In the genomic region with DNA sequence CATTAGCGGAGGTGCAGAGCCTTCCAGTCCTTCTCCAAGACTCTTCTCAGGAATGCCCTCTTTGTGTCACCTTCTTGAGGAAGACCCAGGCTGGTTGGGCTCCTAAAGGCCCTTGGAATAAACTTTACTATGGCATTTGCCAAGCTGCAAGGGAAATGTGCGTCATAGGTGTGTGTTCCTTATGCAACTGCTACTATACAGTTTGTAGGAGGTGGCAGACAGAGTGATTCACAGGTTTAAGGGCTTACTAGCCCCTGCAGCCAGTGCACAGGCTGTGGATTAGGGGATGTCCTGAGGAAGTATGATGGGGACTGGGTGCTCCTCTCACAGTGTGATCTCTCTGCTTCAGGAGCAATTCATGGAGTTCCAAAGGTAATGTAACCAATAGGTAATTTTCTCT, we compare ENCODE assay signal across 23 cellular contexts.
"Had no signal": no experiment of that assay in that cellular context is flagged by ENCODE, and none has a peak within 500 bp of the region (broad histone marks: within the 10 kb centered on the region; RNA-seq: fewer than 3 reads in every experiment).

No MANE protein-coding gene starts in this region.

- H3K79me2 ChIP-seq: hepatocyte, parathyroid adenoma had no signal

- H3K27me3 ChIP-seq: hepatocyte, left lung, right lobe of liver, stomach, tibial nerve, upper lobe of left lung had no signal

- DNase-seq: central memory CD4-positive, alpha-beta T cell; effector CD8-positive, alpha-beta T cell; erythroblast; gastrocnemius medialis; kidney; left cardiac atrium; left lung; natural killer cell; right lobe of liver; small intestine; stimulated activated CD4-positive, alpha-beta T cell treated with anti-CD3 and anti-CD28 coated beads, Interleukin-2, amount 100 ng/mL, for 24 hours; stimulated activated CD4-positive, alpha-beta T cell treated with anti-CD3 and anti-CD28 coated beads, Interleukin-4, amount 100 ng/mL, for 24 hours; stimulated activated naive CD4-positive, alpha-beta T cell treated with Interleukin-2 at 50 U/mL for 16 hours; stomach; upper lobe of left lung had no signal

- H3K4me1 ChIP-seq: gastrocnemius medialis, left lung, parathyroid adenoma, right lobe of liver, stomach, tibial nerve, upper lobe of left lung had no signal

- H3K9me3 ChIP-seq: gastrocnemius medialis, left lung, right lobe of liver, stomach, thoracic aorta, tibial nerve, upper lobe of left lung had no signal

- H3K27ac ChIP-seq: gastrocnemius medialis, hepatocyte, left lung, parathyroid adenoma, right lobe of liver, stomach, thoracic aorta, tibial nerve, upper lobe of left lung had no signal

- H3K4me1 Mint-ChIP-seq: natural killer cell; stimulated activated effector memory CD8-positive, alpha-beta T cell treated with anti-CD3 and anti-CD28 coated beads, Interleukin-12 subunit alpha, Interleukin-12 subunit beta, amount 100 ng/mL, for 72 hours had no signal

- H3K27ac Mint-ChIP-seq: dendritic cell treated with granulocyte-macrophage colony-stimulating factor and Interleukin-4, amounts not matched to agents 40 ng/mL and 50 ng/mL, for 4 days; natural killer cell; progenitor cell of endocrine pancreas; stimulated activated effector memory CD8-positive, alpha-beta T cell treated with anti-CD3 and anti-CD28 coated beads, Interleukin-12 subunit alpha, Interleukin-12 subunit beta, amount 100 ng/mL, for 72 hours had no signal

- H3K27me3 Mint-ChIP-seq: progenitor cell of endocrine pancreas had no signal

- H3K9ac ChIP-seq: parathyroid adenoma had no signal

- H3K9me3 Mint-ChIP-seq: dendritic cell treated with granulocyte-macrophage colony-stimulating factor and Interleukin-4, amounts not matched to agents 40 ng/mL and 50 ng/mL, for 4 days; neural crest cell; stimulated activated effector memory CD8-positive, alpha-beta T cell treated with anti-CD3 and anti-CD28 coated beads, Interleukin-12 subunit alpha, Interleukin-12 subunit beta, amount 100 ng/mL, for 72 hours had no signal

- H3K4me3 Mint-ChIP-seq: dendritic cell treated with granulocyte-macrophage colony-stimulating factor and Interleukin-4, amounts not matched to agents 40 ng/mL and 50 ng/mL, for 4 days; natural killer cell; neural crest cell; stimulated activated effector memory CD8-positive, alpha-beta T cell treated with anti-CD3 and anti-CD28 coated beads, Interleukin-12 subunit alpha, Interleukin-12 subunit beta, amount 100 ng/mL, for 72 hours had no signal

- H3K4me3 ChIP-seq: gastrocnemius medialis, hepatocyte, left lung, right lobe of liver, stomach, thoracic aorta, tibial nerve, upper lobe of left lung had no signal

- H3K36me3 Mint-ChIP-seq: natural killer cell; stimulated activated effector memory CD8-positive, alpha-beta T cell treated with anti-CD3 and anti-CD28 coated beads, Interleukin-12 subunit alpha, Interleukin-12 subunit beta, amount 100 ng/mL, for 72 hours had no signal

- H3K4me2 ChIP-seq: hepatocyte had no signal

- H3K36me3 ChIP-seq: gastrocnemius medialis, left lung, right lobe of liver, stomach, thoracic aorta, tibial nerve, upper lobe of left lung had no signal
